ENCODE assay signal across 1 cellular context in genomic region chr12:57099062-57099714, GRCh38.
TF ChIP-seq lines count a peak whose summit lies in the region.

No MANE protein-coding gene starts in this region.

TF ChIP-seq in IMR-90, 13 proteins besides CTCF, POLR2A, EP300 and RAD21:
- TF ChIP-seq RCOR1 (IDR thresholded peaks at IDR 0.05; ENCODE audit: insufficient replicate concordance, low read length) (no peak), ELK1 (IDR thresholded peaks at IDR 0.05; ENCODE audit: borderline replicate concordance, low read depth, low read length) (no peak), BHLHE40 (IDR thresholded peaks at IDR 0.05; ENCODE audit: low read depth, low read length) (no peak), RFX5 (IDR thresholded peaks at IDR 0.05; ENCODE audit: low read depth, low read length) (no peak), FOS (IDR thresholded peaks at IDR 0.05; ENCODE audit: low read depth, low read length) (no peak), CEBPB (IDR thresholded peaks at IDR 0.05; ENCODE audit: low read depth, low read length) (no peak), SMC3 (IDR thresholded peaks at IDR 0.05; ENCODE audit: low read depth, low read length) (no peak), MAFK (IDR thresholded peaks at IDR 0.05; ENCODE audit: low read depth, low read length) (no peak), NFE2L2 (IDR thresholded peaks at IDR 0.05; ENCODE audit: low read depth, low read length) (no peak), MXI1 (IDR thresholded peaks at IDR 0.05; ENCODE audit: borderline replicate concordance, low read depth, low read length) (no peak)
